In the genomic region with DNA sequence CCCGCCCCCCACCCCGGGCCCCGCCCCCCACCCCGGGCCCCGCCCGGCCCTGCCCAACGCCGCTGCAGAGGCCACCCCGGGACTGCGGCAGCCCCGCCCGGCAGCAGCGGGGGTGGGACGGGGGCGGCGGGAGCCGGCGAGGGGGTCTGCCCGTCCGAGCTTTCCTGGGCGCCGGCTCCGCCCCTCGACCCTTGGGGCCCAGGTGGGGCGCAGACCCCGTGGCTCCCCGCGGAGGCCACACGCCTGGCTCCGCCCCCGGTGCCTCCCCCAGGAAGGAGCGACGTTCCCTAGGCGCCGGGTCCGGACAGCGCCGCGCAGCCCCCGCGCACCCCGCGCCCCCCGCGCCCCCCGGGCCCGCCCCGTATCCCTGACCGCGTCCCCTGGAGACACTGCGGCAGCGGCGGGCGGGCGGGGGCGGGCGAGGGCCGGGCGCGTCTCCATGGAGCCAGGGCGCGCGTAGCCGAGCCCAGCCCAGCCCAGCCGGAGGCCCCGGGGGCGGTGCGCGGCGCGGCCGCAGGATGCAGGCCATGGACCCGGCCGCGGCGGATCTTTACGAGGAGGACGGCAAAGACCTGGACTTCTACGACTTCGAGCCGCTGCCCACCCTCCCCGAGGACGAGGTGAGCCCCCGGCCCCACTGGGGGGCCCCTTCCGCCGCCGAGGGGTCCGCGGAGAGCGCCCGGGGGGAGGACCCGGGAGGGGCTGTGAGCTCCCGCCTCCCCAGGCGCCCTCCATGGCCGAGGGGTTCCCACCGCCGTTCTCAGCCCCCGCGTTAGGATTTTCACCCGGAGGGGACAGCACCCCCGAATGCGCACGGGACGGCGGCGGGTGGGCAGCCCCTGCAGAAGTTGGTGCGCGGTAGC, we compare ENCODE assay signal across 8 cellular contexts. TPM values are rescaled to one million over a fixed set of nuclear protein-coding genes. Genes with fewer than 3 reads are reported as not detected.
DNase-seq lines count a peak whose midpoint lies in the region; ATAC-seq and TF ChIP-seq lines count a peak whose summit lies in the region.

A gene with protein sequence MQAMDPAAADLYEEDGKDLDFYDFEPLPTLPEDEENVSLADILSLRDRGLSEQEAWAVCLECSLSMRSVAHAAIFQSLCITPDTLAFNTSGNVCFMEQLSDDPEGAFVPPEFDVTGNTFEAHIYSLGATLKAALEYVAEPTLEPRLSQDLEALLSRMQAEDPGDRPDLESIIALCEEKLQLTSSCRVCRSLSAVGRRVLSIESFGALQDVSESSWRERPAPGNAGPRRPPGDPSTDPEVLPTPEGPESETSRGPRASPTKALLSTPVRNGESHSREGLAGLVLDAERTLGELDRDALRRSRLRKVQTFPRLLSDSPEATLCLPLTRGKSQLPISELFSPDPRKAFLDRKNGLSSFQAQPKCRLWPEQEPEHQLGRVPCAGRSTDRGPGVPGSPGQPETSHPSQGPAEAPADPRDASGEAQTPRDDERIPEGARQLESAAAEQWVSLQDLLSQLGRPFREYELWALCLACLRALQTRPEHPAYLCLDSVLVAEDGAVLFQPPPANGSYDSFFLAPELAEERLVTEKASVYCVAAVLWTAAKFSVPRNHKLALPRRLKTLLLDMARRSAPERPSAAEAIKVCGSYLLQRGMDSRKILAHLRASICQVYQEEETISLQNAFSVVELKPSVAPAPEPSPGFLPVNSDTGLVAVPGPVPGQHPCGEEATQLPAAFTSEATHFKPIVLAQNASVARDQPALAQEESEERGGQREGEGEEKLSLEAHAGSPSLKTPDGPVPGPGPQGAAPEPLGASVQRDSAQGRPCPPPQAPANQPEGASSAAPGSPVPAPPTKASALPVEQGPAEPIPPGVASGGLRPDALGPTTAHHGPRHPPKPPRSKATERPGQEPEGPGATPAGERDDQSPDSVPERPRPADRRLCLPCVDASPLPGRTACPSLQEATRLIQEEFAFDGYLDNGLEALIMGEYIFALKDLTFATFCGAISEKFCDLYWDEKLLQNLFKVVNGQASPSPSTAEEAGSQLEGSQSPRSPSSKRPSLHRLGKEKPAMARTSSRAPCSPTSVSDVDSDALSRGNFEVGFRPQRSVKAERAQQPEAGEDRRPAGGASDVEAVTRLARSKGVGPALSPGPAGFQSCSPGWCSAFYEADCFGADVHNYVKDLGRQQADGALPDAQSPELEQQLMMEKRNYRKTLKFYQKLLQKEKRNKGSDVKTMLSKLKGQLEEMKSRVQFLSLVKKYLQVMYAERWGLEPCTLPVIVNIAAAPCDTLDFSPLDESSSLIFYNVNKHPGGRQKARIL (N-terminal part only) (plus strand): TSS at position 270 of the 863 bp plus-strand sequence. CDS start 249 bp downstream, at position 519.

- H3K4me1 Mint-ChIP-seq in T-helper 2 cell treated with Interferon-gamma antibody and Interleukin-4, amounts not matched to agents 5 μg/mL and 100 μg/mL, for 36 hours (ENCODE audit: low read depth) = no peaks in the 10 kb centered on the region
- no peaks in the 10 kb centered on the region for H3K4me1 Mint-ChIP-seq in activated CD8-positive, alpha-beta T cell treated with anti-CD3 and anti-CD28 coated beads, Interleukin-2, amount 10 ng/mL, durations not matched to agents 7 days and 5 days (ENCODE audit: low read depth)

- H3K9me3 ChIP-seq in heart right ventricle = no peaks in the 10 kb centered on the region
- no peaks in the 10 kb centered on the region for H3K9me3 ChIP-seq in psoas muscle

- POLR2A ChIA-PET in activated CD8-positive, alpha-beta T cell treated with anti-CD3 and anti-CD28 coated beads, Interleukin-2, amount 10 ng/mL, durations not matched to agents 7 days and 5 days (lab: Charles Lee) = interaction anchor here (0.5 kb wide), 1 partner anchor 201 kb away, joined by 5 read pairs; no protein-coding TSS in a partner anchor

- H3K36me3 Mint-ChIP-seq in T-helper 2 cell treated with Interferon-gamma antibody and Interleukin-4, amounts not matched to agents 5 μg/mL and 100 μg/mL, for 36 hours (ENCODE audit: low read depth) = no peaks in the 10 kb centered on the region
- H3K36me3 Mint-ChIP-seq in activated CD8-positive, alpha-beta T cell treated with anti-CD3 and anti-CD28 coated beads, Interleukin-2, amount 10 ng/mL, durations not matched to agents 7 days and 5 days (ENCODE audit: low read depth) = no peaks in the 10 kb centered on the region

- DNase-seq in T-helper 2 cell treated with Interferon-gamma antibody and Interleukin-4, amounts not matched to agents 5 μg/mL and 100 μg/mL, for 36 hours (ENCODE audit: low spot score) = peak; percentile 18
- DNase-seq in T-helper 2 cell (no peak), heart right ventricle (no peak), psoas muscle (no peak), DMS79 treated with DMSO at 0.1 percent for 48 hours (lab: John Stamatoyannopoulos, UW) (no peak), SHP77 (lab: John Stamatoyannopoulos, UW) (no peak)
- no peak for DNase-seq in activated CD8-positive, alpha-beta T cell treated with anti-CD3 and anti-CD28 coated beads, Interleukin-2, amount 10 ng/mL, durations not matched to agents 7 days and 5 days

- intact Hi-C loops in heart right ventricle (cut with DNase I) (no loop called here), psoas muscle (cut with DNase I) (no loop called here)

- H3K27ac Mint-ChIP-seq in T-helper 2 cell treated with Interferon-gamma antibody and Interleukin-4, amounts not matched to agents 5 μg/mL and 100 μg/mL, for 36 hours = no peak within 1 kb of the TSS
- no peak within 1 kb of the TSS for H3K27ac Mint-ChIP-seq in activated CD8-positive, alpha-beta T cell treated with anti-CD3 and anti-CD28 coated beads, Interleukin-2, amount 10 ng/mL, durations not matched to agents 7 days and 5 days

- CTCF ChIA-PET in activated CD8-positive, alpha-beta T cell treated with anti-CD3 and anti-CD28 coated beads, Interleukin-2, amount 10 ng/mL, durations not matched to agents 7 days and 5 days (lab: Charles Lee) = no interaction called here

- H3K27ac ChIP-seq in heart right ventricle (no peak within 1 kb of the TSS), psoas muscle (no peak within 1 kb of the TSS)

- H3K4me3 ChIP-seq in heart right ventricle (peak within 1 kb of the TSS; percentile 14 to 60 (median 49)), psoas muscle (peak within 1 kb of the TSS; percentile 50)

- peak within 1 kb of the TSS; percentile 21 for H3K4me3 Mint-ChIP-seq in T-helper 2 cell treated with Interferon-gamma antibody and Interleukin-4, amounts not matched to agents 5 μg/mL and 100 μg/mL, for 36 hours
- no peak within 1 kb of the TSS for H3K4me3 Mint-ChIP-seq in activated CD8-positive, alpha-beta T cell treated with anti-CD3 and anti-CD28 coated beads, Interleukin-2, amount 10 ng/mL, durations not matched to agents 7 days and 5 days

- 1% methylated on average over 88 to 107 of the region's 108 CpGs for WGBS in heart right ventricle, 2 donors
- 1% methylated on average over 44 to 108 of the region's 108 CpGs for WGBS in psoas muscle, 3 donors

- H3K27me3 ChIP-seq in heart right ventricle (peaks cover 13 to 65% (median 59%) of the 10 kb centered on the region in 7 donors), psoas muscle (ENCODE audit: insufficient read depth in 3 of 3, low read length in 2 of 3) (peaks cover 0 to 64% (median 33%) of the 10 kb centered on the region in 3 donors)

- TF ChIP-seq CTCF in heart right ventricle (IDR thresholded peaks at IDR 0.05) (no peak), psoas muscle (IDR thresholded peaks at IDR 0.05) (no peak)

- H3K4me1 ChIP-seq in heart right ventricle (peaks cover 8 to 17% (median 12%) of the 10 kb centered on the region in 9 donors), psoas muscle (peaks cover 9% of the 10 kb centered on the region)

- H3K9me3 Mint-ChIP-seq in T-helper 2 cell treated with Interferon-gamma antibody and Interleukin-4, amounts not matched to agents 5 μg/mL and 100 μg/mL, for 36 hours = no peaks in the 10 kb centered on the region
- no peaks in the 10 kb centered on the region for H3K9me3 Mint-ChIP-seq in activated CD8-positive, alpha-beta T cell treated with anti-CD3 and anti-CD28 coated beads, Interleukin-2, amount 10 ng/mL, durations not matched to agents 7 days and 5 days (ENCODE audit: insufficient read depth)

- no peaks in the 10 kb centered on the region for H3K36me3 ChIP-seq in heart right ventricle
- H3K36me3 ChIP-seq in psoas muscle (ENCODE audit: insufficient read depth in 1 of 2, low read depth in 1 of 2) = no peaks in the 10 kb centered on the region

- ATAC-seq in activated CD8-positive, alpha-beta T cell treated with anti-CD3 and anti-CD28 coated beads, Interleukin-2, amount 10 ng/mL, durations not matched to agents 7 days and 5 days = peak; percentile 69
- ATAC-seq in heart right ventricle (peak in 5 of 8 donors; percentile 28 to 68 (median 55)), psoas muscle (no peak), HG03108 (IDR thresholded peaks at IDR 0.05; ENCODE audit: unreplicated experiment) (no peak)

- peaks cover 4% of the 10 kb centered on the region for H3K27me3 Mint-ChIP-seq in T-helper 2 cell treated with Interferon-gamma antibody and Interleukin-4, amounts not matched to agents 5 μg/mL and 100 μg/mL, for 36 hours (ENCODE audit: low read depth)
- peaks cover 12% of the 10 kb centered on the region for H3K27me3 Mint-ChIP-seq in activated CD8-positive, alpha-beta T cell treated with anti-CD3 and anti-CD28 coated beads, Interleukin-2, amount 10 ng/mL, durations not matched to agents 7 days and 5 days (ENCODE audit: low read depth)

RNA-seq across cellular contexts. Expression of the gene that starts here (rescaled TPM):
- under 1 TPM; 0.21 to 0.32 TPM for total RNA-seq in activated CD8-positive, alpha-beta T cell treated with anti-CD3 and anti-CD28 coated beads, Interleukin-2, amount 10 ng/mL, durations not matched to agents 7 days and 5 days
- total RNA-seq in heart right ventricle (under 1 TPM in 8 of 10 donors, not detected in 2; 0.04 to 0.88 (median 0.20) TPM), psoas muscle (under 1 TPM in 1 of 4 donors, not detected in 3; 0.10 TPM)
- polyA plus RNA-seq in heart right ventricle (under 1 TPM in 1 of 2 donors, not detected in 1; 0.07 TPM), psoas muscle (under 1 TPM in 2 of 3 donors, not detected in 1; under 0.01 to 0.01 TPM)

Comparison
In these comparisons a context has a peak if more than half of its experiments do, and no peak if none do; other contexts are left out.
1. Peak in ATAC-seq in activated CD8-positive, alpha-beta T cell treated with anti-CD3 and anti-CD28 coated beads, Interleukin-2, amount 10 ng/mL, durations not matched to agents 7 days and 5 days; RNA of the gene not detected or under 1 TPM.
2. Peak in ATAC-seq and H3K4me3 ChIP-seq in heart right ventricle; RNA of the gene not detected or under 1 TPM.